Comparison of ENCODE assay signal across 28 cellular contexts in the genomic region with DNA sequence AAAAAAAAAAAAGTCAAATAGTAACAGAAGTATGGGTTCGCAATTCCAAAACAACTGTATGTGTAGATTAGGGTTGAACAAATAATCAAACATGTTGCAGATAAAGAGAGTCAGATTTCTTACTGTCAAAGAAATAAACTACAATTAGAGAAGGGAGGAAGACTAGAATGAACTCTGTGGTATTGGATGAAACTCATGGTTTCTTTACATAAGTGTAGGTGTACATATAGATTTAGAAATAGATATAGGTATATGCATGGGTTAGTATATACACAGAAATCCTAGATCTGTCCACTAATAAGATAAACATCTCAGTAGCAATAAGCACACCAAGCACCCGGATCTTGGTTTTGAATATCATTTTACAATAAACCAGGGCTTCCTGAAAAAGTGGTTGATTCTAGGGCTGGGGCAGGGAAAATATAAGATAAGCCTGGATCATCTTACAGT.
"Had no signal": no experiment of that assay in that cellular context is flagged by ENCODE, and none has a peak within 500 bp of the region (broad histone marks: within the 10 kb centered on the region; RNA-seq: fewer than 3 reads in every experiment).

No MANE protein-coding gene starts in this region.

- H3K27me3 Mint-ChIP-seq: activated CD4-positive, alpha-beta T cell treated with anti-CD3 and anti-CD28 coated beads, Interleukin-2, amount 10 ng/mL, durations not matched to agents 24 days and 14 days; activated naive CD4-positive, alpha-beta T cell treated with anti-CD3 and anti-CD28 coated beads, Interleukin-2, amount 50 U/mL, for 24 hours; activated T-cell treated with anti-CD3 and anti-CD28 coated beads, Interleukin-2, amount 50 U/mL, for 24 hours; brain; T-cell; T-helper 17 cell had no signal

- ATAC-seq: activated CD8-positive, alpha-beta T cell treated with anti-CD3 and anti-CD28 coated beads, Interleukin-2, amount 10 ng/mL, durations not matched to agents 7 days and 5 days; Right ventricle myocardium inferior; SK-N-SH treated with all-trans-retinoic acid at 6 μM for 48 hours; T-cell; T-helper 17 cell had no signal

- H3K27ac Mint-ChIP-seq: activated CD4-positive, alpha-beta T cell treated with anti-CD3 and anti-CD28 coated beads, Interleukin-2, amount 10 ng/mL, durations not matched to agents 24 days and 14 days; activated CD8-positive, alpha-beta T cell treated with anti-CD3 and anti-CD28 coated beads, Interleukin-2, amount 10 ng/mL, durations not matched to agents 7 days and 5 days; activated naive CD4-positive, alpha-beta T cell treated with anti-CD3 and anti-CD28 coated beads, Interleukin-2, amount 50 U/mL, for 24 hours; activated T-cell treated with anti-CD3 and anti-CD28 coated beads, Interleukin-2, amount 50 U/mL, for 24 hours; activated T-helper 2 cell treated with anti-CD3 and anti-CD28 coated beads, Interferon-gamma antibody, Interleukin-2, Interleukin-4, amounts not matched to agents 10 μg/mL and 5 μg/mL and 100 μg/mL, durations not matched to agents 14 hours and 24 hours and 36 hours; brain; T-cell; T-helper 17 cell had no signal

- H3K4me3 Mint-ChIP-seq: activated CD4-positive, alpha-beta T cell treated with anti-CD3 and anti-CD28 coated beads, Interleukin-2, amount 10 ng/mL, durations not matched to agents 24 days and 14 days; activated CD8-positive, alpha-beta T cell treated with anti-CD3 and anti-CD28 coated beads, Interleukin-2, amount 10 ng/mL, durations not matched to agents 7 days and 5 days; activated naive CD4-positive, alpha-beta T cell treated with anti-CD3 and anti-CD28 coated beads, Interleukin-2, amount 50 U/mL, for 24 hours; activated T-cell treated with anti-CD3 and anti-CD28 coated beads, Interleukin-2, amount 50 U/mL, for 24 hours; brain; T-cell; T-helper 17 cell had no signal

- DNase-seq: activated CD4-positive, alpha-beta T cell treated with anti-CD3 and anti-CD28 coated beads, Interleukin-2, amount 10 ng/mL, durations not matched to agents 24 days and 14 days; activated CD4-positive, alpha-beta T cell treated with anti-CD3 and anti-CD28 coated beads, Interleukin-2, amount 50 U/mL, for 48 hours; activated CD8-positive, alpha-beta T cell treated with anti-CD3 and anti-CD28 coated beads, Interleukin-2, amount 10 ng/mL, durations not matched to agents 7 days and 5 days; activated gamma-delta T cell; activated naive CD4-positive, alpha-beta T cell treated with Interleukin-2 at 50 U/mL for 16 hours; activated T-cell treated with anti-CD3 and anti-CD28 coated beads, Interleukin-2, amount 50 U/mL, for 24 hours; anterior cingulate cortex; central memory CD4-positive, alpha-beta T cell; colonic mucosa; NCI-H1105; NCI-H1417 treated with DMSO at 0.1 percent for 48 hours; NCI-H1694; NCI-H1930; NCI-H2081 treated with DMSO at 0.1 percent for 48 hours; NCI-H345; NCI-H524 treated with DMSO at 0.1 percent for 48 hours; PC-9; SIG-M5; T-cell; T-helper 17 cell; T1000 had no signal

- H3K9me3 Mint-ChIP-seq: activated naive CD4-positive, alpha-beta T cell treated with anti-CD3 and anti-CD28 coated beads, Interleukin-2, amount 50 U/mL, for 24 hours; activated T-cell treated with anti-CD3 and anti-CD28 coated beads, Interleukin-2, amount 50 U/mL, for 24 hours; activated T-helper 2 cell treated with anti-CD3 and anti-CD28 coated beads, Interferon-gamma antibody, Interleukin-2, Interleukin-4, amounts not matched to agents 10 μg/mL and 5 μg/mL and 100 μg/mL, durations not matched to agents 14 hours and 24 hours and 36 hours; T-cell had no signal

- H3K4me3 ChIP-seq: colonic mucosa, PC-9 had no signal

- H3K27ac ChIP-seq: colonic mucosa, KMS-11, PC-9, RWPE1 had no signal

- H3K4me1 Mint-ChIP-seq: activated CD4-positive, alpha-beta T cell treated with anti-CD3 and anti-CD28 coated beads, Interleukin-2, amount 10 ng/mL, durations not matched to agents 24 days and 14 days; brain had no signal
